ENCODE assay signal across 1 cellular context in genomic region chr11:118768715-118769114, GRCh38.
TF ChIP-seq lines count a peak whose summit lies in the region.

No MANE protein-coding gene starts in this region.

TF ChIP-seq in GM23338, 12 proteins besides CTCF, POLR2A, EP300 and RAD21 (continued from another document):
- TF ChIP-seq REST (IDR thresholded peaks at IDR 0.05; ENCODE audit: unreplicated experiment) (no peak), ZNF114 (CRISPR knock-in tag; IDR thresholded peaks at IDR 0.05) (no peak), POLR2AphosphoS5 (IDR thresholded peaks at IDR 0.05; ENCODE audit: low read depth) (no peak), CREB1 (CRISPR knock-in tag; IDR thresholded peaks at IDR 0.05; ENCODE audit: low read depth) (no peak), ZNF462 (CRISPR knock-in tag; IDR thresholded peaks at IDR 0.05) (no peak), NANOG (IDR thresholded peaks at IDR 0.05; ENCODE audit: borderline replicate concordance) (no peak), ZNF331 (CRISPR knock-in tag; IDR thresholded peaks at IDR 0.05; ENCODE audit: low read depth) (no peak), STAT1 (IDR thresholded peaks at IDR 0.05; ENCODE audit: unreplicated experiment) (no peak), JUNB (IDR thresholded peaks at IDR 0.05; ENCODE audit: unreplicated experiment) (no peak)
TF ChIP-seq in GM23338: peak in this region for 0.
